In the genomic region with DNA sequence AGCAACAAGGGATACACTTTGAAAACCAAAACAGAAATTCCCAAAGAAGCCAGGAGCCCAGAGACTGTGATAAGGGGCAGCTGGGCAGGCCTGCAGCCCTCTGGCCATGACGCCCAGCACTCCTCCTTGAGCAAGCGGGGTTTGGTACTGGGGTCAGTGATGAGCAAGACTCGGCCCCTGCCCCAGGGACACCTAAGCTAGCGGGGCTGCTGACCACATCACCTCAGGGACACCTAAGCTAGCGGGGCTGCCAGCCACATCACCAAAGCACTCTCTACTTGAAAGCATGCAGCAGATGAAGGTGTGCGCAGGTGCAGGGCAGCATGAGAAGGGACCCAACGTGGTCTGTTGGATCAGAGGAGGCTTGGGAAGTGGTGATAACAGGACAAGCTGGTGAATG, we compare ENCODE assay signal across 19 cellular contexts.
"Had no signal": no experiment of that assay in that cellular context is flagged by ENCODE, and none has a peak within 500 bp of the region (broad histone marks: within the 10 kb centered on the region; RNA-seq: fewer than 3 reads in every experiment).

No MANE protein-coding gene starts in this region.

- H3K27ac Mint-ChIP-seq: immature natural killer cell; mesothelial cell of epicardium; natural killer cell; stimulated activated effector memory CD8-positive, alpha-beta T cell treated with anti-CD3 and anti-CD28 coated beads, Interleukin-12 subunit alpha, Interleukin-12 subunit beta, amount 100 ng/mL, for 72 hours had no signal

- H3K27ac ChIP-seq: breast epithelium, coronary artery, esophagus squamous epithelium, parathyroid adenoma, testis, transverse colon had no signal

- H2AFZ ChIP-seq: parathyroid adenoma had no signal

- H3K36me3 Mint-ChIP-seq: immature natural killer cell; mesothelial cell of epicardium; natural killer cell; stimulated activated effector memory CD8-positive, alpha-beta T cell treated with anti-CD3 and anti-CD28 coated beads, Interleukin-12 subunit alpha, Interleukin-12 subunit beta, amount 100 ng/mL, for 72 hours had no signal

- H3K4me2 ChIP-seq: smooth muscle cell had no signal

- H3K4me3 ChIP-seq: breast epithelium, coronary artery, esophagus squamous epithelium, smooth muscle cell, testis, transverse colon had no signal

- H3K9me3 ChIP-seq: testis had no signal

- H3K9me3 Mint-ChIP-seq: natural killer cell; neural crest cell; stimulated activated effector memory CD8-positive, alpha-beta T cell treated with anti-CD3 and anti-CD28 coated beads, Interleukin-12 subunit alpha, Interleukin-12 subunit beta, amount 100 ng/mL, for 72 hours had no signal

- H3K27me3 ChIP-seq: testis, transverse colon had no signal

- H3K4me1 ChIP-seq: breast epithelium, esophagus squamous epithelium, parathyroid adenoma, testis, transverse colon had no signal

- ATAC-seq: natural killer cell; stimulated activated effector memory CD8-positive, alpha-beta T cell treated with anti-CD3 and anti-CD28 coated beads, Interleukin-12 subunit alpha, Interleukin-12 subunit beta, amount 100 ng/mL, for 72 hours; stimulated activated naive CD8-positive, alpha-beta T cell treated with anti-CD3 and anti-CD28 coated beads, Interleukin-15, Interleukin-2, amounts not matched to agents 100 U/mL and 50 U/mL, for 24 hours had no signal

- H3K36me3 ChIP-seq: breast epithelium, esophagus squamous epithelium, transverse colon had no signal

- H3K4me1 Mint-ChIP-seq: immature natural killer cell; mesothelial cell of epicardium; natural killer cell; neural crest cell; stimulated activated effector memory CD8-positive, alpha-beta T cell treated with anti-CD3 and anti-CD28 coated beads, Interleukin-12 subunit alpha, Interleukin-12 subunit beta, amount 100 ng/mL, for 72 hours had no signal

- H3K9ac ChIP-seq: parathyroid adenoma had no signal

- H3K4me3 Mint-ChIP-seq: immature natural killer cell; mesothelial cell of epicardium; natural killer cell; neural crest cell; stimulated activated effector memory CD8-positive, alpha-beta T cell treated with anti-CD3 and anti-CD28 coated beads, Interleukin-12 subunit alpha, Interleukin-12 subunit beta, amount 100 ng/mL, for 72 hours had no signal

- DNase-seq: central memory CD4-positive, alpha-beta T cell; effector memory CD4-positive, alpha-beta T cell; esophagus squamous epithelium; foreskin fibroblast; immature natural killer cell; mammary epithelial cell; natural killer cell; nucleus accumbens; stimulated activated CD4-positive, alpha-beta T cell treated with anti-CD3 and anti-CD28 coated beads, Interleukin-2, amount 100 ng/mL, for 48 hours; stimulated activated naive CD8-positive, alpha-beta T cell treated with anti-CD3 and anti-CD28 coated beads, Interleukin-15, Interleukin-2, amounts not matched to agents 100 U/mL and 50 U/mL, for 24 hours; testis; transverse colon had no signal
